1 cellular context compared by ENCODE assay signal in genomic region chr12:84874825-84875139, GRCh38.
TF ChIP-seq lines count a peak whose summit lies in the region.

No MANE protein-coding gene starts in this region.

TF ChIP-seq in HCT116, 20 proteins besides CTCF, POLR2A, EP300 and RAD21 (continued from another document):
- TF ChIP-seq SP1 (IDR thresholded peaks at IDR 0.05; ENCODE audit: low read depth) (no peak), ATF3 (IDR thresholded peaks at IDR 0.05) (no peak)
TF ChIP-seq in HCT116: peak in this region for 0.
